Comparison of ENCODE assay signal across 8 cellular contexts in the genomic region with DNA sequence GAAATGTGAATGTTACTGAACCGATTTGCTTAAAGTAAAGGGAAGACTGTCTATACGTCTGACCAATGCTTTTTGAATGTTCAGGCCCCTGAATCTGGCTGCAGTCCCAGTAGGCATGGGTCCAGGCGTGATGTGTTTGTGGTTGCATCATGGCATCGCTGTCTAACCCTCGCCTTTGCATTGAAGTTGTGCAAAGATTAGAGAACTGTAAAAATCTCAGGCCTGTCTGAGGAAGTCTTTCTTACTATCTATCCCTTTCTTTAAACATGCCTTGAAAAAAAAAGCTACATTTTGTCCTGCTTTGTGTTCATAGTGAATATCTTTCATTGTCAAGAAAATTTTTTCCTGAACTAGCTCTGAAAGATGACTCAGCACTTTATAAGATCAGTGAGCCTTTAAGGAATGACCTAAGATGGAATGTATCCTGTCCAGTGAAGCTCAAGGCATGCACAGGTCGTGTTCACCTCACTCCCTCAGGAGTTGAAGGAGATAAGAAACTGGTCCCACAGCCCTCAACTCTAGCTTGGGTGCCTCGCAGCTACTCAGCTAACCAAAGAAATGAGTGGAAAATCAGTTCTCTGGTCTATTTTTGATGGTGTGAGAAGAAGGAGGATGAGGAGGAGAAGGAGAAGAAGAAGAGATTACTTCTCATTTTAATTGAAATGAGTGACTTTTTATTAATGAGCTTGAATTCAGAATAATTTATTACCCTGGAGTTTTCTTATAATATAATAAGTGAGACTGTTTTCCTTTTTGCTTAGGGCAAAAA. TPM values are rescaled to one million over a fixed set of nuclear protein-coding genes. Genes with fewer than 3 reads are reported as not detected.
DNase-seq lines count a peak whose midpoint lies in the region; ATAC-seq and TF ChIP-seq lines count a peak whose summit lies in the region.

No MANE protein-coding gene starts in this region.

- H3K36me3 ChIP-seq in prostate gland: no peaks in the 10 kb centered on the region

- H3K4me1 ChIP-seq in prostate gland (replicated peaks): no peaks in the 10 kb centered on the region

- intact Hi-C loops in prostate gland (cut with DNase I): no loop called here

- ATAC-seq in GM18867 (IDR thresholded peaks at IDR 0.05; ENCODE audit: unreplicated experiment): no peak

- TF ChIP-seq CTCF in prostate gland (IDR thresholded peaks at IDR 0.05): no peak

- TF ChIP-seq POLR2A in prostate gland (IDR thresholded peaks at IDR 0.05): no peak

- DNase-seq in Daoy (ENCODE audit: low read depth) (peak; percentile 86), RPMI7951 (ENCODE audit: low read depth) (peak; percentile 86), fibroblast of peridontal ligament (ENCODE audit: extremely low read depth) (peak; percentile 92), prostate gland (ENCODE audit: low spot score) (peak; percentile 52), NOMO-1 treated with dmso at 0.1 percent for 144 hours (lab: John Stamatoyannopoulos, UW; ENCODE audit: unreplicated experiment) (no peak), NCI-H2196 treated with DMSO at 0.1 percent for 48 hours (lab: John Stamatoyannopoulos, UW; ENCODE audit: unreplicated experiment) (no peak)
- DNase-seq in stimulated activated CD4-positive, alpha-beta T cell treated with anti-CD3 and anti-CD28 coated beads, Interleukin-4, amount 100 ng/mL, for 1 hour: no peak

- H3K4me3 ChIP-seq in prostate gland: no peak overlapping the region

- WGBS in prostate gland: 33% methylated on average over 7 of the region's 7 CpGs

- no peaks in the 10 kb centered on the region for H3K9me3 ChIP-seq in prostate gland

- H3K27ac ChIP-seq in prostate gland: peak overlapping the region in 1 of 2 donors; percentile 39

- H3K27me3 ChIP-seq in prostate gland (replicated peaks; ENCODE audit: insufficient read depth): no peaks in the 10 kb centered on the region

RNA-seq across cellular contexts. Expression of gene TPD52L1, which starts 48.6 kb away (rescaled TPM):
- 4.9 and 6.4 TPM in 2 replicates for total RNA-seq in Daoy (2014; rRNA removed; shearing (Covaris generic))
- 16.8 and 17.4 TPM in 2 replicates for total RNA-seq in RPMI7951 (2014; rRNA removed; shearing (Covaris generic))
- total RNA-seq in prostate gland: 100 to 1,000 TPM in 1 of 2 donors, 10 to 100 TPM in 1; 63.9 to 105 TPM

Comparison
In these comparisons a context has a peak if more than half of its experiments do, and no peak if none do; other contexts are left out.
1. DNase-seq: peak in Daoy (single experiment), RPMI7951 (single experiment), fibroblast of peridontal ligament (single experiment) and prostate gland (single experiment); none in stimulated activated CD4-positive, alpha-beta T cell treated with anti-CD3 and anti-CD28 coated beads, Interleukin-4, amount 100 ng/mL, for 1 hour (single experiment), NOMO-1 treated with dmso at 0.1 percent for 144 hours (single experiment) and NCI-H2196 treated with DMSO at 0.1 percent for 48 hours (single experiment).